In genomic region chrX:104098919-104099318, GRCh38 we compare ENCODE assay signal across 16 cellular contexts. TPM values are rescaled to one million over a fixed set of nuclear protein-coding genes. Genes with fewer than 3 reads are reported as not detected.
"Had no signal": no experiment of that assay in that cellular context is flagged by ENCODE, and none has a peak within 500 bp of the region (broad histone marks: within the 10 kb centered on the region; RNA-seq: fewer than 3 reads in every experiment).

No MANE protein-coding gene starts in this region.

- H3K4me1 Mint-ChIP-seq: nephron; stimulated activated memory B cell treated with anti-CD40 and anti-IgM and Interleukin-4, amounts not matched to agents 10 μg/mL and 1 μg/mL and 100 μg/mL, for 72 hours had no signal

- H3K27ac ChIP-seq: lower lobe of right lung, spleen, thoracic aorta, upper lobe of left lung had no signal

- DNase-seq: glutamatergic neuron, islet precursor cell, lower lobe of right lung, spleen, upper lobe of left lung had no signal

- H3K36me3 ChIP-seq: lower lobe of right lung, spleen, thoracic aorta, upper lobe of left lung had no signal

- H3K4me1 ChIP-seq: lower lobe of right lung, upper lobe of left lung had no signal

- ATAC-seq: activated CD4-positive, CD25-positive, alpha-beta regulatory T cell treated with anti-CD3 and anti-CD28 coated beads, Interleukin-2, amount 50 U/mL, for 24 hours; stimulated activated memory B cell treated with anti-CD40 and anti-IgM and Interleukin-4, amounts not matched to agents 10 μg/mL and 1 μg/mL and 100 μg/mL, for 72 hours had no signal

- H3K27me3 ChIP-seq: upper lobe of left lung had no signal

- H3K9me3 ChIP-seq: lower lobe of right lung, spleen, thoracic aorta, upper lobe of left lung had no signal

- H3K27ac Mint-ChIP-seq: activated naive CD8-positive, alpha-beta T cell; activated T-helper 1 cell treated with anti-CD3 and anti-CD28 coated beads, Interleukin-12 subunit alpha, Interleukin-12 subunit beta, Interleukin-2, Interleukin-4 antibody, amounts not matched to agents 30 ng/mL and 10 ng/mL and 1 ng/mL, durations not matched to agents 14 hours and 24 hours and 36 hours; nephron; stimulated activated memory B cell treated with anti-CD40 and anti-IgM and Interleukin-4, amounts not matched to agents 10 μg/mL and 1 μg/mL and 100 μg/mL, for 72 hours had no signal

- H3K27me3 Mint-ChIP-seq: activated naive CD8-positive, alpha-beta T cell; stimulated activated memory B cell treated with anti-CD40 and anti-IgM and Interleukin-4, amounts not matched to agents 10 μg/mL and 1 μg/mL and 100 μg/mL, for 72 hours had no signal

- H3K9me3 Mint-ChIP-seq: activated T-helper 1 cell treated with anti-CD3 and anti-CD28 coated beads, Interleukin-12 subunit alpha, Interleukin-12 subunit beta, Interleukin-2, Interleukin-4 antibody, amounts not matched to agents 30 ng/mL and 10 ng/mL and 1 ng/mL, durations not matched to agents 14 hours and 24 hours and 36 hours; nephron; stimulated activated memory B cell treated with anti-CD40 and anti-IgM and Interleukin-4, amounts not matched to agents 10 μg/mL and 1 μg/mL and 100 μg/mL, for 72 hours had no signal

- H3K4me3 Mint-ChIP-seq: activated T-helper 1 cell treated with anti-CD3 and anti-CD28 coated beads, Interleukin-12 subunit alpha, Interleukin-12 subunit beta, Interleukin-2, Interleukin-4 antibody, amounts not matched to agents 30 ng/mL and 10 ng/mL and 1 ng/mL, durations not matched to agents 14 hours and 24 hours and 36 hours; nephron; stimulated activated memory B cell treated with anti-CD40 and anti-IgM and Interleukin-4, amounts not matched to agents 10 μg/mL and 1 μg/mL and 100 μg/mL, for 72 hours had no signal

- H3K4me3 ChIP-seq: lower lobe of right lung, spleen, thoracic aorta, upper lobe of left lung had no signal

- H3K36me3 Mint-ChIP-seq: activated naive CD8-positive, alpha-beta T cell; stimulated activated memory B cell treated with anti-CD40 and anti-IgM and Interleukin-4, amounts not matched to agents 10 μg/mL and 1 μg/mL and 100 μg/mL, for 72 hours had no signal

RNA-seq across cellular contexts. Expression of gene H2BW2, which starts 59.2 kb away (rescaled TPM):
- total RNA-seq: activated T-helper 1 cell treated with anti-CD3 and anti-CD28 coated beads, Interleukin-12 subunit alpha, Interleukin-12 subunit beta, Interleukin-2, Interleukin-4 antibody, amounts not matched to agents 30 ng/mL and 10 ng/mL and 1 ng/mL, durations not matched to agents 14 hours and 24 hours and 36 hours; cardiac septum; dermis microvascular lymphatic vessel endothelial cell; epithelial cell of proximal tubule; fibroblast of lung; lower lobe of right lung; renal cortical epithelial cell; spleen; thoracic aorta; upper lobe of left lung had no signal
